In genomic region chr17:17877548-17878358, GRCh38 we compare ENCODE assay signal across 8 cellular contexts. TPM values are rescaled to one million over a fixed set of nuclear protein-coding genes. Genes with fewer than 3 reads are reported as not detected.
A peak's percentile ranks its signal among the peaks of the same experiment; 100 is the strongest.
DNase-seq lines count a peak whose midpoint lies in the region; ATAC-seq and TF ChIP-seq lines count a peak whose summit lies in the region.

No MANE protein-coding gene starts in this region.

- H3K36me3 ChIP-seq in right atrium auricular region = peaks cover 37% of the 10 kb centered on the region

- H3K27ac ChIP-seq in angular gyrus (ENCODE audit: low read depth, low read length) = peak overlapping the region; percentile 91
- peak overlapping the region; percentile 88 to 95 for H3K27ac ChIP-seq in right atrium auricular region

- peak; percentile 36 for DNase-seq in EL
- DNase-seq in right atrium auricular region (ENCODE audit: low spot score) = peak; percentile 86
- DNase-seq in renal cortical epithelial cell (ENCODE audit: low read depth) = peak; percentile 25
- no peak for DNase-seq in GDM1 (lab: John Stamatoyannopoulos, UW)
- DNase-seq in activated CD4-positive, alpha-beta T cell treated with anti-CD3 and anti-CD28 coated beads for 1 hour = no peak

- H3K9me3 ChIP-seq in right atrium auricular region = no peaks in the 10 kb centered on the region

- H3K4me3 ChIP-seq in right atrium auricular region = peak overlapping the region in 1 of 2 donors; percentile 19

- peak in 1 of 2 donors; percentile 28 for TF ChIP-seq CTCF in right atrium auricular region (IDR thresholded peaks at IDR 0.05)

- ATAC-seq in HG02798 (IDR thresholded peaks at IDR 0.05; ENCODE audit: poor library complexity, unreplicated experiment) (no peak), HG03432 (IDR thresholded peaks at IDR 0.05; ENCODE audit: unreplicated experiment) (no peak)

- H3K27me3 ChIP-seq in right atrium auricular region = no peaks in the 10 kb centered on the region

- H3K4me1 ChIP-seq in right atrium auricular region = peaks cover 9 to 51% of the 10 kb centered on the region in 2 donors

RNA-seq across cellular contexts. Expression of gene SREBF1, which starts 41.0 kb away (rescaled TPM):
- total RNA-seq in right atrium auricular region (10 to 100 TPM; 17.0 to 29.8 TPM), renal cortical epithelial cell (43.9 and 53.0 TPM in 2 replicates)

Comparison
In these comparisons a context has a peak if more than half of its experiments do, and no peak if none do; other contexts are left out.
1. DNase-seq: peak in EL (single experiment), right atrium auricular region (single experiment) and renal cortical epithelial cell (single experiment); none in GDM1 (single experiment) and activated CD4-positive, alpha-beta T cell treated with anti-CD3 and anti-CD28 coated beads for 1 hour (single experiment).